Comparison of ENCODE assay signal across 30 cellular contexts in the genomic region with DNA sequence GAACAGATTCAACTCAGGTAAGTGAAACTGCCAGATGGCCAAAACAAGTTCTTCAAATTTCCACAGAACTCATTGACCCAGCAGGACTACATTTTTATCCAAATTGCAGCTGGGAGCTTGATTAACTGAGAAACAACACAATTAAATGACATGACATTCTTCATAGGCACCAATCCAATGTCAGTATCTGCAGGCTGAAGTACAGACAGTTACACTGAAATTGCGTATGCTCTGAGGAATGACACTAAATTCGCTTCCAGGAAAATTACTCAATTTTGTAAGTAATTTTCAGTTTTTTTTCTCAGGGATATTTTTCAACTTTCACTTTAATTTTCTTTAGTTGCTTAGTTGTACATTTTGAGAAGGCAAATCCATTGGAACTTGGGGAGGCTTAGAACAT. TPM values are rescaled to one million over a fixed set of nuclear protein-coding genes. Genes with fewer than 3 reads are reported as not detected.
DNase-seq lines count a peak whose midpoint lies in the region; ATAC-seq, FAIRE-seq and TF ChIP-seq lines count a peak whose summit lies in the region.
"Had no signal": no experiment of that assay in that cellular context is flagged by ENCODE, and none has a peak within 500 bp of the region (broad histone marks: within the 10 kb centered on the region; RNA-seq: fewer than 3 reads in every experiment).

No MANE protein-coding gene starts in this region.

- no peak for TF ChIP-seq POLR2A in GM12892 (IDR thresholded peaks at IDR 0.05; ENCODE audit: low read depth, low read length)

- H3K9ac ChIP-seq in skeletal muscle satellite cell (ENCODE audit: low read depth, low read length) = no peak overlapping the region
- H3K9ac ChIP-seq: SK-N-SH had no signal

- no peaks in the 10 kb centered on the region for H3K27me3 ChIP-seq in heart right ventricle
- H3K27me3 ChIP-seq in skeletal muscle satellite cell (ENCODE audit: control insufficient read depth, insufficient read depth, low read length) = no peaks in the 10 kb centered on the region
- H3K27me3 ChIP-seq: ascending aorta, hepatocyte, left lung, vagina had no signal

- H3K4me1 ChIP-seq in heart right ventricle (peaks cover 0 to 26% (median 5%) of the 10 kb centered on the region in 9 donors), skeletal muscle satellite cell (ENCODE audit: control insufficient read depth, insufficient read depth, low read length) (peaks cover 7% of the 10 kb centered on the region)
- H3K4me1 ChIP-seq: ascending aorta, vagina had no signal

- WGBS in heart right ventricle, 2 donors = 56 to 76% methylated on average over 2 of the region's 2 CpGs

- TF ChIP-seq CTCF in heart right ventricle (IDR thresholded peaks at IDR 0.05) (no peak), cardiac fibroblast (IDR thresholded peaks at IDR 0.05; ENCODE audit: low read depth, low read length) (no peak)

- intact Hi-C loops in heart right ventricle (cut with DNase I) = loop anchor here in 1 of 10 donors (10.0 kb wide), 1 partner anchor 91 kb away; no protein-coding TSS in a partner anchor
- intact Hi-C loops in left cardiac atrium (cut with DNase I) = no loop called here

- H3K4me2 ChIP-seq in skeletal muscle satellite cell (ENCODE audit: low read length) = peak overlapping the region; percentile 1
- H3K4me2 ChIP-seq: hepatocyte, SK-N-SH had no signal

- peak overlapping the region in 7 of 10 donors; percentile 24 to 69 (median 46) for H3K27ac ChIP-seq in heart right ventricle
- H3K27ac ChIP-seq: ascending aorta, dorsolateral prefrontal cortex, hepatocyte, left lung, RWPE1, vagina had no signal

- peaks cover 0 to 17% (median 0%) of the 10 kb centered on the region in 9 donors for H3K36me3 ChIP-seq in heart right ventricle
- no peaks in the 10 kb centered on the region for H3K36me3 ChIP-seq in skeletal muscle satellite cell (ENCODE audit: insufficient read depth, low read length)
- H3K36me3 ChIP-seq: vagina had no signal

- peak; percentile 9 for FAIRE-seq in GM12892 (lab: Jason Lieb, UNC)
- FAIRE-seq: GM18507 had no signal

- ATAC-seq in heart right ventricle (no peak), left cardiac atrium (no peak), GM18907 (IDR thresholded peaks at IDR 0.05; ENCODE audit: unreplicated experiment) (no peak), HG03039 (IDR thresholded peaks at IDR 0.05; ENCODE audit: unreplicated experiment) (no peak)
- ATAC-seq: activated CD8-positive, alpha-beta memory T cell treated with anti-CD3 and anti-CD28 coated beads, Interleukin-2, amount 10 ng/mL, durations not matched to agents 7 days and 5 days; left lung; natural killer cell; stimulated activated naive B cell treated with anti-CD40 and anti-IgM and Interleukin-4, amounts not matched to agents 10 μg/mL and 1 μg/mL and 100 μg/mL, for 72 hours had no signal

- no peak for DNase-seq in heart right ventricle
- DNase-seq in left cardiac atrium = no peak
- no peak for DNase-seq in GM12892 (ENCODE audit: insufficient read length)
- DNase-seq in cardiac fibroblast (ENCODE audit: low read depth in 2 of 2) = peak; percentile 47 to 67
- no peak for DNase-seq in NAMALWA (ENCODE audit: low spot score)
- DNase-seq: ACHN; activated CD4-positive, alpha-beta T cell treated with anti-CD3 and anti-CD28 coated beads for 48 hours; activated CD8-positive, alpha-beta memory T cell treated with anti-CD3 and anti-CD28 coated beads, Interleukin-2, amount 10 ng/mL, durations not matched to agents 7 days and 5 days; CD4-positive, CD25-positive, alpha-beta regulatory T cell; central memory CD4-positive, alpha-beta T cell; dorsolateral prefrontal cortex; foreskin melanocyte; immature natural killer cell; left lung; natural killer cell; NCI-H2029 treated with DMSO at 0.1 percent for 48 hours; NCI-H226; NCI-H748 treated with DMSO at 0.1 percent for 48 hours; SK-N-SH; stimulated activated CD4-positive, alpha-beta T cell treated with anti-CD3 and anti-CD28 coated beads, Interleukin-4, amount 100 ng/mL, for 24 hours; stimulated activated naive B cell treated with anti-CD40 and anti-IgM and Interleukin-4, amounts not matched to agents 10 μg/mL and 1 μg/mL and 100 μg/mL, for 72 hours; T-helper 2 cell had no signal

- H3K4me3 ChIP-seq in heart right ventricle (peak overlapping the region in 1 of 10 donors; percentile 14), cardiac fibroblast (replicated peaks in 1 of 2; ENCODE audit: low read depth in 2 of 2, low read length in 2 of 2) (no peak overlapping the region), skeletal muscle satellite cell (ENCODE audit: low read length) (no peak overlapping the region)
- H3K4me3 ChIP-seq: ascending aorta, dorsolateral prefrontal cortex, hepatocyte, left lung, vagina had no signal

- H3K9me3 ChIP-seq in heart right ventricle = no peaks in the 10 kb centered on the region
- H3K9me3 ChIP-seq in skeletal muscle satellite cell (replicated peaks; ENCODE audit: low read length) = no peaks in the 10 kb centered on the region
- H3K9me3 ChIP-seq: ascending aorta, left lung, SK-N-SH, vagina had no signal

RNA-seq across cellular contexts. Expression of a gene that starts 4.5 kb away (rescaled TPM):
- 10 to 100 TPM; 13.6 to 22.7 (median 17.2) TPM for total RNA-seq in heart right ventricle
- polyA plus RNA-seq in heart right ventricle = 10 to 100 TPM; 10.8 to 22.4 TPM
- total RNA-seq in left cardiac atrium = 10 to 100 TPM; 21.0 to 29.1 TPM
- 15.9 TPM for polyA plus RNA-seq in GM12892 (2012; ENCODE audit: missing spikeins)
- 48.9 and 52.6 TPM in 2 replicates for total RNA-seq in skeletal muscle satellite cell (2012; rRNA removed)

RNA-seq across cellular contexts. Expression of a gene that starts 21.5 kb away (rescaled TPM):
- total RNA-seq in heart right ventricle (10 to 100 TPM; 31.4 to 41.0 (median 35.6) TPM), left cardiac atrium (10 to 100 TPM; 31.3 to 34.9 TPM)
- polyA plus RNA-seq in heart right ventricle = 10 to 100 TPM; 31.5 to 41.4 TPM
- polyA plus RNA-seq in GM12892 (2012; ENCODE audit: missing spikeins) = 79.3 TPM
- 74.8 and 80.6 TPM in 2 replicates for total RNA-seq in skeletal muscle satellite cell (2012; rRNA removed)
- total RNA-seq: ascending aorta had no signal

Comparison
In these comparisons a context has a peak if more than half of its experiments do, and no peak if none do; other contexts are left out.
1. DNase-seq: peak in cardiac fibroblast (2 of 2); none in heart right ventricle (0 of 2), left cardiac atrium (single experiment), GM12892 (single experiment) and NAMALWA (single experiment).